ENCODE assay signal across 22 cellular contexts in the genomic region with DNA sequence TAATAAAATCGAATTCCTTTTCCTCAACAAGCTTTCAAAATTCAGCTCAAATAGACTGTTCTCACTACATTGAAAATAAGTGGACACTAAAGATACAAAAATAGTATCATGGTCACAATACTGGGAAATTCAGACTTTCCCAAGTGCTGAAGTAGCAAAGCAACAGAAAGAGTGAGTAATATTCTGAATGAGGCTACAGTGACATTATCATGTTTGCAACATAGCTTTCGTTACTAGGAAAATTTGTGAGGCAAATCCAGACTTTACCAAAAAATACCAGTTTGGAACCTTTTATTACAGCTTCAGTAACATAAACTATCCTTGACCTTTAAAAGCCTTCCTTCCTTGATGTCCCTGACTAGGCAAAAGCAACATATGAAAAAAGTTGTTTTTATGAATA.
DNase-seq lines count a peak whose midpoint lies in the region; ATAC-seq, FAIRE-seq and TF ChIP-seq lines count a peak whose summit lies in the region.
"Had no signal": no experiment of that assay in that cellular context is flagged by ENCODE, and none has a peak within 500 bp of the region (broad histone marks: within the 10 kb centered on the region; RNA-seq: fewer than 3 reads in every experiment).

No MANE protein-coding gene starts in this region.

- no peak for TF ChIP-seq POLR2A in heart left ventricle (IDR thresholded peaks at IDR 0.05)

- no peak for FAIRE-seq in RCC 7860 (lab: Jason Lieb, UNC)

- no peak overlapping the region for H3K4me3 ChIP-seq in heart left ventricle
- no peak overlapping the region for H3K4me3 ChIP-seq in aorta (ENCODE audit: low read length in 2 of 2)
- H3K4me3 ChIP-seq: suprapubic skin had no signal

- ATAC-seq in heart left ventricle (peak in 3 of 4 donors; percentile 37 to 41 (median 41)), Right ventricle myocardium inferior (no peak), aorta (ENCODE audit: low FRiP score) (peak; percentile 63)

- intact Hi-C loops in heart left ventricle (cut with DNase I), result loop anchor here in 3 of 10 donors (5.0 to 10.0 kb wide), 3 partner anchors 231 to 546 kb away; partner anchors contain the start of gene ARRDC3 (in 2 of the 3)
- intact Hi-C loops in Right ventricle myocardium inferior (cut with DNase I), result no loop called here
- intact Hi-C loops in aorta (cut with DNase I), result no loop called here

- WGBS in heart left ventricle, 4 donors, result 70 to 79% (median 77%) methylated on average over 2 of the region's 2 CpGs
- 47 to 53% methylated on average over 2 of the region's 2 CpGs for WGBS in aorta, 2 donors

- no peaks in the 10 kb centered on the region for H3K27me3 ChIP-seq in heart left ventricle
- H3K27me3 ChIP-seq in aorta (ENCODE audit: control insufficient read depth in 1 of 2, insufficient read depth in 2 of 2, low read length in 1 of 2), result no peaks in the 10 kb centered on the region
- H3K27me3 ChIP-seq: suprapubic skin had no signal

- no peaks in the 10 kb centered on the region for H3K9me3 ChIP-seq in heart left ventricle
- no peaks in the 10 kb centered on the region for H3K9me3 ChIP-seq in aorta (ENCODE audit: control insufficient read depth, low read length)
- H3K9me3 ChIP-seq: neutrophil, suprapubic skin had no signal

- TF ChIP-seq CTCF in heart left ventricle (IDR thresholded peaks at IDR 0.05), result no peak

- H3K27ac ChIP-seq in heart left ventricle (peak overlapping the region in 1 of 12 donors; percentile 46), aorta (ENCODE audit: low read depth in 1 of 2, low read length in 2 of 2) (no peak overlapping the region), caudate nucleus (ENCODE audit: low read depth, low read length) (no peak overlapping the region)
- H3K27ac ChIP-seq: C4-2B, neutrophil, suprapubic skin had no signal

- peaks cover 0 to 21% (median 4%) of the 10 kb centered on the region in 12 donors for H3K4me1 ChIP-seq in heart left ventricle
- peaks cover 0 to 2% of the 10 kb centered on the region in 2 donors for H3K4me1 ChIP-seq in aorta (ENCODE audit: control insufficient read depth in 1 of 2, insufficient read depth in 2 of 2, low read length in 2 of 2)

- no peak for DNase-seq in heart left ventricle
- no peak for DNase-seq in Right ventricle myocardium inferior (ENCODE audit: missing footprints)
- DNase-seq in dermis blood vessel endothelial cell, result peak; percentile 18
- DNase-seq in myocyte (ENCODE audit: low read depth), result peak; percentile 22
- DNase-seq in aorta, result no peak
- no peak for DNase-seq in caudate nucleus (lab: John Stamatoyannopoulos, UW)
- no peak for DNase-seq in NCI-H2107 (lab: John Stamatoyannopoulos, UW)
- DNase-seq in RCC 7860 (ENCODE audit: low spot score), result no peak
- DNase-seq: activated CD8-positive, alpha-beta memory T cell treated with anti-CD3 and anti-CD28 coated beads for 24 hours; activated effector memory CD4-positive, alpha-beta T cell treated with Interleukin-2 at 50 U/mL for 16 hours; anterior cingulate cortex; DMS153; foreskin melanocyte; KG1; left cardiac atrium; NCI-H1092 treated with DMSO at 0.1 percent for 48 hours; NCI-H524 treated with DMSO at 0.1 percent for 48 hours; SHP77 treated with DMSO at 0.1 percent for 48 hours; stimulated activated CD4-positive, alpha-beta T cell treated with anti-CD3 and anti-CD28 coated beads, Interleukin-2, amount 100 ng/mL, for 48 hours had no signal

- H3K36me3 ChIP-seq in heart left ventricle, result no peaks in the 10 kb centered on the region
- H3K36me3 ChIP-seq in aorta (ENCODE audit: control insufficient read depth in 1 of 2, insufficient read depth in 2 of 2, low read length in 1 of 2), result no peaks in the 10 kb centered on the region
- H3K36me3 ChIP-seq: neutrophil, suprapubic skin had no signal

Comparison
In these comparisons a context has a peak if more than half of its experiments do, and no peak if none do; other contexts are left out.
1. DNase-seq: peak in dermis blood vessel endothelial cell (single experiment) and myocyte (single experiment); none in heart left ventricle (0 of 5), Right ventricle myocardium inferior (single experiment), aorta (0 of 2), caudate nucleus (0 of 61), NCI-H2107 (single experiment) and RCC 7860 (single experiment).